ENCODE assay signal across 12 cellular contexts in genomic region chr20:3778976-3779375, GRCh38. TPM values are rescaled to one million over a fixed set of nuclear protein-coding genes. Genes with fewer than 3 reads are reported as not detected.
DNase-seq lines count a peak whose midpoint lies in the region; ATAC-seq and TF ChIP-seq lines count a peak whose summit lies in the region.
"Had no signal": no experiment of that assay in that cellular context is flagged by ENCODE, and none has a peak within 500 bp of the region (broad histone marks: within the 10 kb centered on the region; RNA-seq: fewer than 3 reads in every experiment).

No MANE protein-coding gene starts in this region.

- H3K27me3 ChIP-seq in iPS-15b (ENCODE audit: control insufficient read depth, insufficient read depth, low read length), result peaks cover 56% of the 10 kb centered on the region

- no peak for TF ChIP-seq CTCF in natural killer cell (IDR thresholded peaks at IDR 0.05)

- no peaks in the 10 kb centered on the region for H3K9me3 ChIP-seq in iPS-15b (ENCODE audit: control insufficient read depth, insufficient read depth, low read length)

- H3K27me3 Mint-ChIP-seq in natural killer cell treated with Interleukin-12 subunit alpha and Interleukin-12 subunit beta and Interleukin-15 and Interleukin-18, amount 100 ng/mL, for 72 hours, result no peaks in the 10 kb centered on the region
- H3K27me3 Mint-ChIP-seq in natural killer cell (ENCODE audit: low read depth in 2 of 2), result no peaks in the 10 kb centered on the region
- H3K27me3 Mint-ChIP-seq in activated CD8-positive, alpha-beta memory T cell treated with anti-CD3 and anti-CD28 coated beads, Interleukin-2, amount 10 ng/mL, durations not matched to agents 7 days and 5 days, result peaks cover 25% of the 10 kb centered on the region

- H3K4me1 ChIP-seq in iPS-15b (ENCODE audit: control insufficient read depth, insufficient read depth, low read length), result peaks cover 5% of the 10 kb centered on the region

- H3K9me3 Mint-ChIP-seq in natural killer cell treated with Interleukin-12 subunit alpha and Interleukin-12 subunit beta and Interleukin-15 and Interleukin-18, amount 100 ng/mL, for 72 hours, result no peaks in the 10 kb centered on the region
- no peaks in the 10 kb centered on the region for H3K9me3 Mint-ChIP-seq in natural killer cell
- peaks cover 2% of the 10 kb centered on the region for H3K9me3 Mint-ChIP-seq in activated CD8-positive, alpha-beta memory T cell treated with anti-CD3 and anti-CD28 coated beads, Interleukin-2, amount 10 ng/mL, durations not matched to agents 7 days and 5 days (ENCODE audit: low read depth)
- H3K9me3 Mint-ChIP-seq: activated T-cell treated with anti-CD3 and anti-CD28 coated beads, Interleukin-2, amount 50 U/mL, for 24 hours had no signal

- H3K4me3 Mint-ChIP-seq in natural killer cell treated with Interleukin-12 subunit alpha and Interleukin-12 subunit beta and Interleukin-15 and Interleukin-18, amount 100 ng/mL, for 72 hours, result peak overlapping the region; percentile 39
- no peak overlapping the region for H3K4me3 Mint-ChIP-seq in natural killer cell
- H3K4me3 Mint-ChIP-seq in activated CD8-positive, alpha-beta memory T cell treated with anti-CD3 and anti-CD28 coated beads, Interleukin-2, amount 10 ng/mL, durations not matched to agents 7 days and 5 days, result no peak overlapping the region

- H3K27ac Mint-ChIP-seq in natural killer cell treated with Interleukin-12 subunit alpha and Interleukin-12 subunit beta and Interleukin-15 and Interleukin-18, amount 100 ng/mL, for 72 hours, result no peak overlapping the region
- peak overlapping the region in 1 of 2 donors; percentile 74 for H3K27ac Mint-ChIP-seq in natural killer cell
- H3K27ac Mint-ChIP-seq in activated CD8-positive, alpha-beta memory T cell treated with anti-CD3 and anti-CD28 coated beads, Interleukin-2, amount 10 ng/mL, durations not matched to agents 7 days and 5 days, result no peak overlapping the region
- H3K27ac Mint-ChIP-seq: activated T-cell treated with anti-CD3 and anti-CD28 coated beads, Interleukin-2, amount 50 U/mL, for 24 hours; progenitor cell of endocrine pancreas had no signal

- H3K4me1 Mint-ChIP-seq in natural killer cell treated with Interleukin-12 subunit alpha and Interleukin-12 subunit beta and Interleukin-15 and Interleukin-18, amount 100 ng/mL, for 72 hours (ENCODE audit: low read depth in 2 of 2), result peaks cover 32 to 36% of the 10 kb centered on the region in 2 donors
- H3K4me1 Mint-ChIP-seq in natural killer cell, result peaks cover 26 to 55% of the 10 kb centered on the region in 2 donors
- peaks cover 33% of the 10 kb centered on the region for H3K4me1 Mint-ChIP-seq in activated CD8-positive, alpha-beta memory T cell treated with anti-CD3 and anti-CD28 coated beads, Interleukin-2, amount 10 ng/mL, durations not matched to agents 7 days and 5 days

- intact Hi-C loops in natural killer cell (cut with micrococcal nuclease), result no loop called here

- CTCF ChIA-PET in activated CD8-positive, alpha-beta memory T cell treated with anti-CD3 and anti-CD28 coated beads, Interleukin-2, amount 10 ng/mL, durations not matched to agents 7 days and 5 days (lab: Charles Lee), result interaction anchor here (0.8 to 5.4 kb wide), 11 partner anchors 7 to 306 kb away, joined by 3 to 37 read pairs (median 3); partner anchors contain the start of genes ADISSP, AP5S1 and CENPB

- no peak for DNase-seq in natural killer cell treated with Interleukin-12 subunit alpha and Interleukin-12 subunit beta and Interleukin-15 and Interleukin-18, amount 100 ng/mL, for 72 hours (ENCODE audit: low spot score)
- DNase-seq in natural killer cell (no peak), GM03348 (ENCODE audit: low spot score) (no peak)
- no peak for DNase-seq in activated CD8-positive, alpha-beta memory T cell treated with anti-CD3 and anti-CD28 coated beads, Interleukin-2, amount 10 ng/mL, durations not matched to agents 7 days and 5 days
- DNase-seq: activated CD4-positive, alpha-beta T cell treated with anti-CD3 and anti-CD28 coated beads for 1 hour; activated T-cell treated with anti-CD3 and anti-CD28 coated beads, Interleukin-2, amount 50 U/mL, for 24 hours; NCI-H1105 treated with DMSO at 0.1 percent for 48 hours; NCI-H446 had no signal

- peak overlapping the region; percentile 75 for H3K4me3 ChIP-seq in iPS-15b (ENCODE audit: low read depth, low read length)

- no peaks in the 10 kb centered on the region for H3K36me3 Mint-ChIP-seq in natural killer cell treated with Interleukin-12 subunit alpha and Interleukin-12 subunit beta and Interleukin-15 and Interleukin-18, amount 100 ng/mL, for 72 hours
- H3K36me3 Mint-ChIP-seq in natural killer cell, result no peaks in the 10 kb centered on the region
- H3K36me3 Mint-ChIP-seq in activated CD8-positive, alpha-beta memory T cell treated with anti-CD3 and anti-CD28 coated beads, Interleukin-2, amount 10 ng/mL, durations not matched to agents 7 days and 5 days, result peaks cover 2% of the 10 kb centered on the region

- no peak overlapping the region for H3K9ac ChIP-seq in iPS-15b (ENCODE audit: low read depth, low read length)

- no peak for ATAC-seq in natural killer cell treated with Interleukin-12 subunit alpha and Interleukin-12 subunit beta and Interleukin-15 and Interleukin-18, amount 100 ng/mL, for 72 hours
- ATAC-seq in natural killer cell (no peak), HG02973 (IDR thresholded peaks at IDR 0.05; ENCODE audit: unreplicated experiment) (no peak)
- no peak for ATAC-seq in activated CD8-positive, alpha-beta memory T cell treated with anti-CD3 and anti-CD28 coated beads, Interleukin-2, amount 10 ng/mL, durations not matched to agents 7 days and 5 days

- H3K36me3 ChIP-seq in iPS-15b (ENCODE audit: control insufficient read depth, insufficient read depth, low read length), result no peaks in the 10 kb centered on the region

RNA-seq across cellular contexts. Expression of gene SPEF1, which starts 2.3 kb away (rescaled TPM):
- under 1 TPM; 0.24 to 0.36 TPM for total RNA-seq in natural killer cell treated with Interleukin-12 subunit alpha and Interleukin-12 subunit beta and Interleukin-15 and Interleukin-18, amount 100 ng/mL, for 72 hours
- total RNA-seq in natural killer cell, result under 1 TPM in 1 of 3 donors, not detected in 2; 0.23 TPM
- total RNA-seq in activated CD8-positive, alpha-beta memory T cell treated with anti-CD3 and anti-CD28 coated beads, Interleukin-2, amount 10 ng/mL, durations not matched to agents 7 days and 5 days, result under 1 TPM in 1 of 2 experiments, not detected in 1; 0.18 TPM
- total RNA-seq: urinary bladder had no signal

RNA-seq across cellular contexts. Expression of gene CENPB, which starts 7.6 kb away (rescaled TPM):
- total RNA-seq in natural killer cell treated with Interleukin-12 subunit alpha and Interleukin-12 subunit beta and Interleukin-15 and Interleukin-18, amount 100 ng/mL, for 72 hours, result 100 to 1,000 TPM in 1 of 2 donors, 10 to 100 TPM in 1; 75.4 to 118 TPM
- 10 to 100 TPM; 46.7 to 62.6 (median 55.4) TPM for total RNA-seq in natural killer cell
- 10 to 100 TPM; 76.5 to 76.8 TPM for total RNA-seq in activated CD8-positive, alpha-beta memory T cell treated with anti-CD3 and anti-CD28 coated beads, Interleukin-2, amount 10 ng/mL, durations not matched to agents 7 days and 5 days

RNA-seq across cellular contexts. Expression of gene ADISSP, which starts 11.4 kb away (rescaled TPM):
- 10 to 100 TPM; 29.5 to 89.2 TPM for total RNA-seq in natural killer cell treated with Interleukin-12 subunit alpha and Interleukin-12 subunit beta and Interleukin-15 and Interleukin-18, amount 100 ng/mL, for 72 hours
- total RNA-seq in natural killer cell, result 10 to 100 TPM; 10.1 to 13.5 (median 12.3) TPM
- 10 to 100 TPM; 32.5 to 37.0 TPM for total RNA-seq in activated CD8-positive, alpha-beta memory T cell treated with anti-CD3 and anti-CD28 coated beads, Interleukin-2, amount 10 ng/mL, durations not matched to agents 7 days and 5 days

RNA-seq across cellular contexts. Expression of gene CDC25B, which starts 17.1 kb away (rescaled TPM):
- total RNA-seq in natural killer cell treated with Interleukin-12 subunit alpha and Interleukin-12 subunit beta and Interleukin-15 and Interleukin-18, amount 100 ng/mL, for 72 hours, result 10 to 100 TPM; 38.9 to 84.1 TPM
- total RNA-seq in natural killer cell, result 100 to 1,000 TPM; 123 to 147 (median 143) TPM
- 100 to 1,000 TPM; 194 to 312 TPM for total RNA-seq in activated CD8-positive, alpha-beta memory T cell treated with anti-CD3 and anti-CD28 coated beads, Interleukin-2, amount 10 ng/mL, durations not matched to agents 7 days and 5 days

RNA-seq across cellular contexts. Expression of gene AP5S1, which starts 41.4 kb away (rescaled TPM):
- total RNA-seq in natural killer cell treated with Interleukin-12 subunit alpha and Interleukin-12 subunit beta and Interleukin-15 and Interleukin-18, amount 100 ng/mL, for 72 hours, result 10 to 100 TPM; 13.5 to 19.7 TPM
- 10 to 100 TPM in 2 of 3 donors, 1 to 10 TPM in 1; 7.9 to 12.3 (median 12.1) TPM for total RNA-seq in natural killer cell
- total RNA-seq in activated CD8-positive, alpha-beta memory T cell treated with anti-CD3 and anti-CD28 coated beads, Interleukin-2, amount 10 ng/mL, durations not matched to agents 7 days and 5 days, result 10 to 100 TPM; 13.8 to 15.5 TPM
